ENCODE assay signal across 22 cellular contexts in genomic region chr6:130372786-130373185, GRCh38.
"Had no signal": no experiment of that assay in that cellular context is flagged by ENCODE, and none has a peak within 500 bp of the region (broad histone marks: within the 10 kb centered on the region; RNA-seq: fewer than 3 reads in every experiment).

No MANE protein-coding gene starts in this region.

- H3K9ac ChIP-seq: parathyroid adenoma had no signal

- H3K9me3 ChIP-seq: esophagus muscularis mucosa, lower lobe of right lung, neutrophil, right lobe of liver, suprapubic skin, transverse colon, upper lobe of right lung, uterus had no signal

- H3K4me1 Mint-ChIP-seq: naive B cell, neural crest cell had no signal

- H3K27ac Mint-ChIP-seq: dendritic cell treated with granulocyte-macrophage colony-stimulating factor and Interleukin-4, amounts not matched to agents 40 ng/mL and 50 ng/mL, for 4 days; naive B cell; natural killer cell treated with Interleukin-12 subunit alpha and Interleukin-12 subunit beta and Interleukin-15 and Interleukin-18, amount 100 ng/mL, for 72 hours; stimulated activated naive CD8-positive, alpha-beta T cell treated with anti-CD3 and anti-CD28 coated beads, Interleukin-15, amount 100 ng/mL, for 72 hours had no signal

- H3K27me3 ChIP-seq: right lobe of liver, suprapubic skin, transverse colon, upper lobe of right lung, uterus had no signal

- H3K79me2 ChIP-seq: parathyroid adenoma had no signal

- H2AFZ ChIP-seq: parathyroid adenoma had no signal

- H3K36me3 Mint-ChIP-seq: naive B cell; natural killer cell treated with Interleukin-12 subunit alpha and Interleukin-12 subunit beta and Interleukin-15 and Interleukin-18, amount 100 ng/mL, for 72 hours had no signal

- H3K9me3 Mint-ChIP-seq: dendritic cell treated with granulocyte-macrophage colony-stimulating factor and Interleukin-4, amounts not matched to agents 40 ng/mL and 50 ng/mL, for 4 days; natural killer cell treated with Interleukin-12 subunit alpha and Interleukin-12 subunit beta and Interleukin-15 and Interleukin-18, amount 100 ng/mL, for 72 hours; neural crest cell; stimulated activated naive CD8-positive, alpha-beta T cell treated with anti-CD3 and anti-CD28 coated beads, Interleukin-15, amount 100 ng/mL, for 72 hours had no signal

- H3K36me3 ChIP-seq: esophagus muscularis mucosa, lower lobe of right lung, neutrophil, right lobe of liver, suprapubic skin, transverse colon, upper lobe of right lung, uterus had no signal

- DNase-seq: effector memory CD4-positive, alpha-beta T cell; left ventricle myocardium superior; lower lobe of right lung; naive B cell; right lobe of liver; small intestine; stimulated activated CD4-positive, alpha-beta T cell treated with anti-CD3 and anti-CD28 coated beads, Interleukin-12 subunit alpha, Interleukin-12 subunit beta, amount 100 ng/mL, for 4 hours; stimulated activated CD4-positive, alpha-beta T cell treated with anti-CD3 and anti-CD28 coated beads, Interleukin-1b, Interleukin-23, amount 100 ng/mL, for 48 hours; stimulated activated CD4-positive, alpha-beta T cell treated with anti-CD3 and anti-CD28 coated beads, Interleukin-4, amount 100 ng/mL, for 1 hour; stimulated activated CD8-positive, alpha-beta memory T cell treated with anti-CD3 and anti-CD28 coated beads, Interleukin-4, amount 100 ng/mL, for 48 hours; stimulated activated naive CD4-positive, alpha-beta T cell; stimulated activated naive CD8-positive, alpha-beta T cell treated with anti-CD3 and anti-CD28 coated beads, Interleukin-15, amount 100 ng/mL, for 72 hours; transverse colon; upper lobe of right lung; uterus had no signal

- H3K4me1 ChIP-seq: esophagus muscularis mucosa, parathyroid adenoma, right lobe of liver, suprapubic skin, upper lobe of right lung, uterus had no signal

- H3K4me3 Mint-ChIP-seq: dendritic cell treated with granulocyte-macrophage colony-stimulating factor and Interleukin-4, amounts not matched to agents 40 ng/mL and 50 ng/mL, for 4 days; naive B cell; natural killer cell treated with Interleukin-12 subunit alpha and Interleukin-12 subunit beta and Interleukin-15 and Interleukin-18, amount 100 ng/mL, for 72 hours; neural crest cell; stimulated activated naive CD8-positive, alpha-beta T cell treated with anti-CD3 and anti-CD28 coated beads, Interleukin-15, amount 100 ng/mL, for 72 hours had no signal

- H3K4me3 ChIP-seq: esophagus muscularis mucosa, lower lobe of right lung, right lobe of liver, suprapubic skin, transverse colon, upper lobe of right lung, uterus had no signal

- ATAC-seq: left ventricle myocardium superior; lower lobe of right lung; natural killer cell treated with Interleukin-12 subunit alpha and Interleukin-12 subunit beta and Interleukin-15 and Interleukin-18, amount 100 ng/mL, for 72 hours; right lobe of liver; stimulated activated naive CD8-positive, alpha-beta T cell treated with anti-CD3 and anti-CD28 coated beads, Interleukin-15, amount 100 ng/mL, for 72 hours; upper lobe of right lung had no signal

- H3K27ac ChIP-seq: esophagus muscularis mucosa, lower lobe of right lung, neutrophil, parathyroid adenoma, right lobe of liver, suprapubic skin, transverse colon, upper lobe of right lung had no signal
